Comparison of ENCODE assay signal across 13 cellular contexts in genomic region chr2:88597168-88597567, GRCh38. TPM values are rescaled to one million over a fixed set of nuclear protein-coding genes. Genes with fewer than 3 reads are reported as not detected.
DNase-seq lines count a peak whose midpoint lies in the region; ATAC-seq, FAIRE-seq and TF ChIP-seq lines count a peak whose summit lies in the region.
"Had no signal": no experiment of that assay in that cellular context is flagged by ENCODE, and none has a peak within 500 bp of the region (broad histone marks: within the 10 kb centered on the region; RNA-seq: fewer than 3 reads in every experiment).

No MANE protein-coding gene starts in this region.

- peaks cover 58% of the 10 kb centered on the region for H3K4me1 Mint-ChIP-seq in brain
- H3K4me1 Mint-ChIP-seq in stimulated activated memory B cell treated with anti-CD40 and anti-IgM and Interleukin-4, amounts not matched to agents 10 μg/mL and 1 μg/mL and 100 μg/mL, for 72 hours: peaks cover 60% of the 10 kb centered on the region

- DNase-seq in D721Med (ENCODE audit: insufficient read length, low spot score): no peak
- DNase-seq in NCI-H524 treated with DMSO at 0.1 percent for 48 hours (lab: John Stamatoyannopoulos, UW): peak; percentile 9
- no peak for DNase-seq in CD1c-positive myeloid dendritic cell (ENCODE audit: extremely low spot score)
- DNase-seq: C1 segment of cervical spinal cord, Caco-2, NCI-H187 treated with DMSO at 0.1 percent for 48 hours, NCI-H446, NCI-H774, SHP77 treated with DMSO at 0.1 percent for 48 hours had no signal

- peaks cover 31% of the 10 kb centered on the region for H3K36me3 Mint-ChIP-seq in brain
- peaks cover 23% of the 10 kb centered on the region for H3K36me3 Mint-ChIP-seq in stimulated activated memory B cell treated with anti-CD40 and anti-IgM and Interleukin-4, amounts not matched to agents 10 μg/mL and 1 μg/mL and 100 μg/mL, for 72 hours

- no peak for ATAC-seq in stimulated activated memory B cell treated with anti-CD40 and anti-IgM and Interleukin-4, amounts not matched to agents 10 μg/mL and 1 μg/mL and 100 μg/mL, for 72 hours
- ATAC-seq in HG02610 (IDR thresholded peaks at IDR 0.05; ENCODE audit: unreplicated experiment) (no peak), GM21786 (IDR thresholded peaks at IDR 0.05; ENCODE audit: unreplicated experiment) (no peak)

- no peaks in the 10 kb centered on the region for H3K9me3 Mint-ChIP-seq in brain
- no peaks in the 10 kb centered on the region for H3K9me3 Mint-ChIP-seq in stimulated activated memory B cell treated with anti-CD40 and anti-IgM and Interleukin-4, amounts not matched to agents 10 μg/mL and 1 μg/mL and 100 μg/mL, for 72 hours

- no peaks in the 10 kb centered on the region for H3K27me3 Mint-ChIP-seq in brain
- H3K27me3 Mint-ChIP-seq in stimulated activated memory B cell treated with anti-CD40 and anti-IgM and Interleukin-4, amounts not matched to agents 10 μg/mL and 1 μg/mL and 100 μg/mL, for 72 hours: no peaks in the 10 kb centered on the region

- H3K27ac Mint-ChIP-seq in brain: peak overlapping the region in 3 of 5 experiments; percentile 0 to 74 (median 15)
- peak overlapping the region; percentile 82 for H3K27ac Mint-ChIP-seq in stimulated activated memory B cell treated with anti-CD40 and anti-IgM and Interleukin-4, amounts not matched to agents 10 μg/mL and 1 μg/mL and 100 μg/mL, for 72 hours

- H3K4me3 Mint-ChIP-seq in brain: no peak overlapping the region
- H3K4me3 Mint-ChIP-seq in stimulated activated memory B cell treated with anti-CD40 and anti-IgM and Interleukin-4, amounts not matched to agents 10 μg/mL and 1 μg/mL and 100 μg/mL, for 72 hours: no peak overlapping the region

- TF ChIP-seq CTCF in D721Med (IDR thresholded peaks at IDR 0.05; ENCODE audit: insufficient read depth, missing control alignments) (no peak), brain (conservative IDR thresholded peaks at IDR 0.05) (no peak)

- FAIRE-seq in D721Med (lab: Jason Lieb, UNC): peak; percentile 21

RNA-seq across cellular contexts. Expression of gene EIF2AK3, which starts 30.1 kb away (rescaled TPM):
- polyA plus RNA-seq in brain (ENCODE audit: insufficient read depth, low read depth, low replicate concordance): 7.2 TPM
